ENCODE assay signal across 2 cellular contexts in the genomic region with DNA sequence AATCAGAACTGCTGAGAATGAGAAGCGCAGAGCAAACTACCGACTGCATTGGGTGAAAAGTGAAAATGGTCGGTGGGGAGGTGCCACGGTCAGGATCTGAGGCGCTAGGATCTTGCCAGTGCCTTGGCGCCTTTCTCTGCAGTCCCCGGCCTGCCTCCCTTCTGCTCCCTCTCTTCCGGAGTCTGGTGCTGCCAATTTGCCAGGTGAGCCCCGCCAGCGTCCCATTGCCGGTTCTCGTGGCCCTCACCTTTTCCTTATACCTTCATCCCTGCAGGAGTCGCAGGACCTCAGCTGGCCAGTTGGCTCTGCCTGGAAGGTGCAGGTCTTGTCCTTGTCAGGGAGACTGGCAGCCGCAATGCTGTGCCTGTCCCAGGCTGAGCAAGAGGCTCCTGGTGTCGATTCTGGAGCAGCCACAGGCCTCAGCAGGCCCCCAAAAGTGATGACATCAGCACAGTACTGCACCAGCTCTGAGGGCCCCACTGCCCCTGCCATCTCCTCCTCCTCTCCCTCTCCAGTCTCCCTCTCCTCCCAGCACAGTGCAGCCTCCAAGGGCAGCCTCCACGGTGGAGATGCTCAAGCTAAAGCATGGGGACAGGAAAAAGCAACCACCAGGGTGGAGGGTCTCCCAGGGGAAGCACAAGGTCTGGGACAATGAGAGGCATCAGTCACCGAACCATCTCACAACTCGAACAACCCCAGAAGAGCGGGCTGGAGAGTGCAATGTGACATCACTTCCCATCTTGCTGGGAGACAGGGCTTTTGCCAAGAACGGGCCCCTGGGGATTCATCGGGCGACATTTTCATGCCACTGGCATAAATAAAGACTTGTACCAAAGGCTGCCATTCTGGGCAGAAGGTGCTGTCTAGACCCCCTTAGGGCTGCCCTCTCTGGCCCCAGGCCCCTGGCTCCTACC.
A peak's percentile ranks its signal among the peaks of the same experiment; 100 is the strongest.
TF ChIP-seq lines count a peak whose summit lies in the region.

No MANE protein-coding gene starts in this region.

TF ChIP-seq in A549, 52 proteins besides CTCF, POLR2A, EP300 and RAD21:
- TF ChIP-seq MAFK (IDR thresholded peaks at IDR 0.05; ENCODE audit: partially characterized antibody) (peak; percentile 87), SMC3 (IDR thresholded peaks at IDR 0.05) (no peak)

TF ChIP-seq in GM12878, 131 proteins besides CTCF, POLR2A, EP300 and RAD21:
- TF ChIP-seq ASH2L (IDR thresholded peaks at IDR 0.05; ENCODE audit: borderline replicate concordance, low read depth) = no peak
- TF ChIP-seq POU2F2 (IDR thresholded peaks at IDR 0.05; ENCODE audit: borderline replicate concordance, low read depth, low read length) = no peak
- TF ChIP-seq, protein P1, sequence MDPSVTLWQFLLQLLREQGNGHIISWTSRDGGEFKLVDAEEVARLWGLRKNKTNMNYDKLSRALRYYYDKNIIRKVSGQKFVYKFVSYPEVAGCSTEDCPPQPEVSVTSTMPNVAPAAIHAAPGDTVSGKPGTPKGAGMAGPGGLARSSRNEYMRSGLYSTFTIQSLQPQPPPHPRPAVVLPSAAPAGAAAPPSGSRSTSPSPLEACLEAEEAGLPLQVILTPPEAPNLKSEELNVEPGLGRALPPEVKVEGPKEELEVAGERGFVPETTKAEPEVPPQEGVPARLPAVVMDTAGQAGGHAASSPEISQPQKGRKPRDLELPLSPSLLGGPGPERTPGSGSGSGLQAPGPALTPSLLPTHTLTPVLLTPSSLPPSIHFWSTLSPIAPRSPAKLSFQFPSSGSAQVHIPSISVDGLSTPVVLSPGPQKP (IDR thresholded peaks at IDR 0.05; ENCODE audit: low read depth, low read length) = no peak
- TF ChIP-seq, protein P2, sequence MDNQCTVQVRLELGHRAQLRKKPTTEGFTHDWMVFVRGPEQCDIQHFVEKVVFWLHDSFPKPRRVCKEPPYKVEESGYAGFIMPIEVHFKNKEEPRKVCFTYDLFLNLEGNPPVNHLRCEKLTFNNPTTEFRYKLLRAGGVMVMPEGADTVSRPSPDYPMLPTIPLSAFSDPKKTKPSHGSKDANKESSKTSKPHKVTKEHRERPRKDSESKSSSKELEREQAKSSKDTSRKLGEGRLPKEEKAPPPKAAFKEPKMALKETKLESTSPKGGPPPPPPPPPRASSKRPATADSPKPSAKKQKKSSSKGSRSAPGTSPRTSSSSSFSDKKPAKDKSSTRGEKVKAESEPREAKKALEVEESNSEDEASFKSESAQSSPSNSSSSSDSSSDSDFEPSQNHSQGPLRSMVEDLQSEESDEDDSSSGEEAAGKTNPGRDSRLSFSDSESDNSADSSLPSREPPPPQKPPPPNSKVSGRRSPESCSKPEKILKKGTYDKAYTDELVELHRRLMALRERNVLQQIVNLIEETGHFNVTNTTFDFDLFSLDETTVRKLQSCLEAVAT (IDR thresholded peaks at IDR 0.05) = no peak
- no peak for TF ChIP-seq ESRRA (IDR thresholded peaks at IDR 0.05; ENCODE audit: low read length)
- no peak for TF ChIP-seq JUNB (IDR thresholded peaks at IDR 0.05)
- TF ChIP-seq, protein P3, sequence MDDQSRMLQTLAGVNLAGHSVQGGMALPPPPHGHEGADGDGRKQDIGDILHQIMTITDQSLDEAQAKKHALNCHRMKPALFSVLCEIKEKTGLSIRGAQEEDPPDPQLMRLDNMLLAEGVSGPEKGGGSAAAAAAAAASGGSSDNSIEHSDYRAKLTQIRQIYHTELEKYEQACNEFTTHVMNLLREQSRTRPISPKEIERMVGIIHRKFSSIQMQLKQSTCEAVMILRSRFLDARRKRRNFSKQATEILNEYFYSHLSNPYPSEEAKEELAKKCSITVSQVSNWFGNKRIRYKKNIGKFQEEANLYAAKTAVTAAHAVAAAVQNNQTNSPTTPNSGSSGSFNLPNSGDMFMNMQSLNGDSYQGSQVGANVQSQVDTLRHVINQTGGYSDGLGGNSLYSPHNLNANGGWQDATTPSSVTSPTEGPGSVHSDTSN (IDR thresholded peaks at IDR 0.05; ENCODE audit: insufficient replicate concordance, low read depth, low read length) = no peak
- TF ChIP-seq SP1 (IDR thresholded peaks at IDR 0.05; ENCODE audit: low read depth, low read length) = no peak
- TF ChIP-seq KLF5 (IDR thresholded peaks at IDR 0.05; ENCODE audit: partially characterized antibody) = no peak
- TF ChIP-seq BCL11A (IDR thresholded peaks at IDR 0.05; ENCODE audit: low read depth, low read length) = no peak
- TF ChIP-seq, protein P4, sequence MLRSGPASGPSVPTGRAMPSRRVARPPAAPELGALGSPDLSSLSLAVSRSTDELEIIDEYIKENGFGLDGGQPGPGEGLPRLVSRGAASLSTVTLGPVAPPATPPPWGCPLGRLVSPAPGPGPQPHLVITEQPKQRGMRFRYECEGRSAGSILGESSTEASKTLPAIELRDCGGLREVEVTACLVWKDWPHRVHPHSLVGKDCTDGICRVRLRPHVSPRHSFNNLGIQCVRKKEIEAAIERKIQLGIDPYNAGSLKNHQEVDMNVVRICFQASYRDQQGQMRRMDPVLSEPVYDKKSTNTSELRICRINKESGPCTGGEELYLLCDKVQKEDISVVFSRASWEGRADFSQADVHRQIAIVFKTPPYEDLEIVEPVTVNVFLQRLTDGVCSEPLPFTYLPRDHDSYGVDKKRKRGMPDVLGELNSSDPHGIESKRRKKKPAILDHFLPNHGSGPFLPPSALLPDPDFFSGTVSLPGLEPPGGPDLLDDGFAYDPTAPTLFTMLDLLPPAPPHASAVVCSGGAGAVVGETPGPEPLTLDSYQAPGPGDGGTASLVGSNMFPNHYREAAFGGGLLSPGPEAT (IDR thresholded peaks at IDR 0.05; ENCODE audit: low read depth) = no peak
- TF ChIP-seq RBBP5 (conservative IDR thresholded peaks at IDR 0.05) = no peak
- TF ChIP-seq NR2C2 (IDR thresholded peaks at IDR 0.05; ENCODE audit: borderline replicate concordance, control insufficient read depth, insufficient read length, low read depth) = no peak
